13 cellular contexts compared by ENCODE assay signal in the genomic region with DNA sequence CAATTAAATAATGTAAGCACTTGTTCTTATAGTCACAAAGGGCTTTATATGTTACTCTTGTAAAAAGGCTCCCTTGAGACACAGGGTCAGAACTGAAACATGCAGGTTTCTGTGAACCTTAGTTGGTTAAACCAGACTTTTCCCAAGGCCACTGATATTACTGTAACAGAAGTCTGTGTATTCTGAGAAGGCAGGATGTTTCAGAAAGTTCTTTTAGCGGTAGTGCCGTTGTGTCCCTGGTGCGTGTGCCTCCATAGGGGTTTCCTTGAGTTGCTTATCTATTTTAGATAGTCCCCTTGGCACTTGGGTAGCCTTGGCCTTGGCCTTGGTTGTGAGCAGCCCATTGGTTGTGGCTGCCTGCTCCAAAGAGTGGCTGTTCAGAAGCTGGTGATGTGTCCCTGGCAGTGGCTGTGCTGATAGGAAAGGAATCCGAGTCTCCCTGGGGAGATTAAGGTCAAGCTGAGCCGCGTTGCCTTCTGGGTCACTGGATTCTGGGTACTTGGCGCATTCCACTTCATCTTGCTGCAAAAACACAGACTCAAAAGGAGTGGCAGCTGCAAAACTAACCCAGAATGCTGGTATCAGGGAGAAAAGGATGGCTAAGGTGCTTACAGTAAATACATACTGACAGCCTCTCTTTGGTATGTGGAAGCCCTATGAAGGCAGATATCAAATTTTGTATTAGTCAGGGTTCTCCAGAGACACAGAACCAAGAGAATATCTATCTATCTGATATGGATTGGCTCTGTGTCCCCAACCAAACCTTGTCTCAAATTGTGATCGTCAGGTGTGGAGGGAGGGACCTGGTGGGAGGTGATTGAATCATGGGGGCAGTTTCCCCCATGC.
DNase-seq lines count a peak whose midpoint lies in the region; ATAC-seq lines count a peak whose summit lies in the region.
"Had no signal": no experiment of that assay in that cellular context is flagged by ENCODE, and none has a peak within 500 bp of the region (broad histone marks: within the 10 kb centered on the region; RNA-seq: fewer than 3 reads in every experiment).

No MANE protein-coding gene starts in this region.

- H3K27me3 ChIP-seq in right cardiac atrium (ENCODE audit: control insufficient read depth, insufficient read depth): no peaks in the 10 kb centered on the region
- H3K27me3 ChIP-seq in effector memory CD4-positive, alpha-beta T cell (replicated peaks; ENCODE audit: control insufficient read depth, insufficient read depth, low read length, poor library complexity, severe bottlenecking): no peaks in the 10 kb centered on the region
- H3K27me3 ChIP-seq: esophagus muscularis mucosa, uterus had no signal

- ATAC-seq in GM18519 (IDR thresholded peaks at IDR 0.05; ENCODE audit: low FRiP score, unreplicated experiment) (peak; percentile 67), GM21619 (IDR thresholded peaks at IDR 0.05; ENCODE audit: unreplicated experiment) (peak; percentile 71), HG03565 (IDR thresholded peaks at IDR 0.05; ENCODE audit: unreplicated experiment) (peak; percentile 71), right cardiac atrium (peak; percentile 96 to 98), GM21360 (IDR thresholded peaks at IDR 0.05; ENCODE audit: unreplicated experiment) (no peak)
- no peak for ATAC-seq in activated CD4-positive, CD25-positive, alpha-beta regulatory T cell treated with anti-CD3 and anti-CD28 coated beads, Interleukin-2, amount 50 U/mL, for 24 hours
- ATAC-seq: naive thymus-derived CD4-positive, alpha-beta T cell had no signal

- H3K27ac ChIP-seq in right cardiac atrium (ENCODE audit: low read length): peak overlapping the region; percentile 69
- no peak overlapping the region for H3K27ac ChIP-seq in effector memory CD4-positive, alpha-beta T cell (ENCODE audit: insufficient read depth, low read length, poor library complexity, severe bottlenecking)
- H3K27ac ChIP-seq: esophagus muscularis mucosa, uterus had no signal

- intact Hi-C loops in right cardiac atrium (cut with DNase I): no loop called here

- 28% methylated on average over 8 of the region's 8 CpGs for WGBS in right cardiac atrium

- DNase-seq in right cardiac atrium (peak; percentile 79 to 91 (median 88)), medulla oblongata (ENCODE audit: extremely low spot score) (no peak)
- DNase-seq in effector memory CD4-positive, alpha-beta T cell: no peak
- DNase-seq: activated CD4-positive, alpha-beta T cell treated with anti-CD3 and anti-CD28 coated beads, Interleukin-2, amount 50 U/mL, for 48 hours; activated naive CD4-positive, alpha-beta T cell; naive thymus-derived CD4-positive, alpha-beta T cell; uterus had no signal

- H3K4me1 ChIP-seq in right cardiac atrium (ENCODE audit: control insufficient read depth, insufficient read depth, low read length): peaks cover 2% of the 10 kb centered on the region
- no peaks in the 10 kb centered on the region for H3K4me1 ChIP-seq in effector memory CD4-positive, alpha-beta T cell (ENCODE audit: control insufficient read depth, insufficient read depth, low read length, poor library complexity, severe bottlenecking)
- H3K4me1 ChIP-seq: uterus had no signal

- no peaks in the 10 kb centered on the region for H3K36me3 ChIP-seq in effector memory CD4-positive, alpha-beta T cell (ENCODE audit: control insufficient read depth, insufficient read depth, low read length)
- H3K36me3 ChIP-seq: esophagus muscularis mucosa, uterus had no signal

- no peak overlapping the region for H3K4me3 ChIP-seq in right cardiac atrium (ENCODE audit: low read length)
- H3K4me3 ChIP-seq in effector memory CD4-positive, alpha-beta T cell (ENCODE audit: insufficient read depth, low read depth, low read length, poor library complexity, severe bottlenecking): no peak overlapping the region
- H3K4me3 ChIP-seq: esophagus muscularis mucosa, uterus had no signal

- no peaks in the 10 kb centered on the region for H3K9me3 ChIP-seq in right cardiac atrium (ENCODE audit: control insufficient read depth, low read length)
- no peaks in the 10 kb centered on the region for H3K9me3 ChIP-seq in effector memory CD4-positive, alpha-beta T cell (ENCODE audit: control insufficient read depth, low read length)
- H3K9me3 ChIP-seq: uterus had no signal

Comparison
In these comparisons a context has a peak if more than half of its experiments do, and no peak if none do; other contexts are left out.
1. ATAC-seq: peak in GM18519 (single experiment), GM21619 (single experiment), HG03565 (single experiment) and right cardiac atrium (2 of 2); none in GM21360 (single experiment) and activated CD4-positive, CD25-positive, alpha-beta regulatory T cell treated with anti-CD3 and anti-CD28 coated beads, Interleukin-2, amount 50 U/mL, for 24 hours (0 of 2).
2. DNase-seq: peak in right cardiac atrium (3 of 3); none in medulla oblongata (single experiment) and effector memory CD4-positive, alpha-beta T cell (0 of 3).